In the genomic region with DNA sequence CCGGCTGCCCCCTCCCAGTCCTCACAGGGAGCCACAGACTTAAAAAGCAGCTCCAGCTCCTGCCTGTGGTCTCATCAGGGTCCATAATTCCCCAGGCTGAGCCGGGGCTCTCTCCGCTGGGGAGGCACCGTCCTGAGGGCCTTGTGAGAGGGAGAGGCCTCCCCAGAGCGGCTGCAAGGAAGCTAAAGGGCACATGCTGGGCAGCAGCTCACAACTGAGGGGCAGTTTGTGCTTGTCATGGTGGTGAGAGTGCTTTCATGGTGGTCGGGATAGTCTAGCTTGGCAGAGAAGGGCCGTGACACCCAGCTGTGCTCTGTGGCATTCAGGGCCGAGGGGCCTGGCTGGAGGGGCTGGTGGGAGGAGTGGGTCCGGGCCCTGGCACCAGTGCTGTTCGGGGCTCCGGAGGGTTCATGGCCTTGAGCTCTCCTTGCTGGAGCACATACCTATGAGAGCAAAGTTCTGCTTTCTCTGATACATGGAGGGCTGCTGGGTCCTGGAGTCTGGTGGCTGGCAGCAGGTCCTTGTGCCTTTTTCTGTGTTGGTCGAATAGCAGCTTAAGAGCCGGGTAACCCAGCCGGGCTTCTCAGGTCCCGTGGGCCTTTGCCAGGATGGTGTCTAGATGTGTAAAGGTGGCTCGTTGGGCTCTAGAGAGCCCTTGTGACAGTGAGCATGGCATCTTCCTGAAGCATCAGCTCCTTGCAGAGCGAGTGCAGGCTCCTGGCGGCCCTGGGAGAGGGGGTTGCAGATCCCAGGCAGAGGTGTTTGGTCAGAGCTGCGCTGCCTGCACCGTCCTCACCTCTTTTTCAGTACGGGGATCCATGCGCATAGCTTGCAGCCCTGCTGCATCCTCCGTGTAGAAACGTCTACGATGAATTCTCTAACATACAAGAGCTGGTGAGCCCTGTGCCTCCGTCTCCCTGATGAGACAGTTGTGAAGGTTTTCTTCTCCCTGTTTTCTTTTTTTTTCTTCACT, we compare ENCODE assay signal across 18 cellular contexts. TPM values are rescaled to one million over a fixed set of nuclear protein-coding genes. Genes with fewer than 3 reads are reported as not detected.
DNase-seq lines count a peak whose midpoint lies in the region; ATAC-seq and TF ChIP-seq lines count a peak whose summit lies in the region.
"Had no signal": no experiment of that assay in that cellular context is flagged by ENCODE, and none has a peak within 500 bp of the region (broad histone marks: within the 10 kb centered on the region; RNA-seq: fewer than 3 reads in every experiment).

No MANE protein-coding gene starts in this region.

- H3K4me3 Mint-ChIP-seq in CD4-positive, CD25-positive, alpha-beta regulatory T cell = peak overlapping the region; percentile 39 to 81 (median 70)
- peak overlapping the region in 1 of 5 experiments; percentile 39 for H3K4me3 Mint-ChIP-seq in brain
- H3K4me3 Mint-ChIP-seq in neural crest cell = peak overlapping the region; percentile 21

- TF ChIP-seq CTCF in brain (conservative IDR thresholded peaks at IDR 0.05) (no peak), neural crest cell (conservative IDR thresholded peaks at IDR 0.05) (no peak)

- H3K9me3 ChIP-seq in CD4-positive, CD25-positive, alpha-beta regulatory T cell (ENCODE audit: control insufficient read depth in 2 of 2, low read length in 2 of 2) = no peaks in the 10 kb centered on the region
- H3K9me3 ChIP-seq: Caco-2, sigmoid colon, stomach had no signal

- no peak overlapping the region for H3K27ac ChIP-seq in CD4-positive, CD25-positive, alpha-beta regulatory T cell (ENCODE audit: insufficient read depth, low read length, poor library complexity, severe bottlenecking)
- H3K27ac ChIP-seq: brain microvascular endothelial cell, sigmoid colon had no signal

- peaks cover 15 to 93% (median 72%) of the 10 kb centered on the region in 4 donors for H3K4me1 Mint-ChIP-seq in CD4-positive, CD25-positive, alpha-beta regulatory T cell
- H3K4me1 Mint-ChIP-seq in brain (peaks cover 72% of the 10 kb centered on the region), neural crest cell (peaks cover 42% of the 10 kb centered on the region)

- peaks cover 13% of the 10 kb centered on the region for H3K36me3 ChIP-seq in CD4-positive, CD25-positive, alpha-beta regulatory T cell (ENCODE audit: control insufficient read depth, insufficient read depth, low read length)
- peaks cover 4% of the 10 kb centered on the region for H3K36me3 ChIP-seq in H7 (replicated peaks; ENCODE audit: control insufficient read depth, insufficient read depth, low read length)

- ATAC-seq in CD4-positive, CD25-positive, alpha-beta regulatory T cell (ENCODE audit: low read depth in 2 of 2) = no peak
- no peak for ATAC-seq in GM18867 (IDR thresholded peaks at IDR 0.05; ENCODE audit: unreplicated experiment)

- H3K4me3 ChIP-seq in CD4-positive, CD25-positive, alpha-beta regulatory T cell (ENCODE audit: low read depth, low read length) = no peak overlapping the region
- no peak overlapping the region for H3K4me3 ChIP-seq in H7 (ENCODE audit: insufficient read depth, low read depth, low read length)
- H3K4me3 ChIP-seq: sigmoid colon had no signal

- H3K9me3 Mint-ChIP-seq in CD4-positive, CD25-positive, alpha-beta regulatory T cell = no peaks in the 10 kb centered on the region
- H3K9me3 Mint-ChIP-seq in brain = no peaks in the 10 kb centered on the region
- H3K9me3 Mint-ChIP-seq in neural crest cell = no peaks in the 10 kb centered on the region

- DNase-seq in CD4-positive, CD25-positive, alpha-beta regulatory T cell = no peak
- DNase-seq in H7 (peak; percentile 71), neural crest cell (ENCODE audit: low read depth, low spot score) (no peak), GOT3 (lab: John Stamatoyannopoulos, UW) (no peak), inferior parietal cortex (ENCODE audit: extremely low spot score) (no peak), H4 (ENCODE audit: low spot score) (no peak)
- DNase-seq: activated T-cell treated with anti-CD3 and anti-CD28 coated beads, Interleukin-2, amount 50 U/mL, for 1 hour; brain microvascular endothelial cell; Caco-2; kidney; NCI-H1092; NCI-H345; sigmoid colon had no signal

- no peaks in the 10 kb centered on the region for H3K27me3 Mint-ChIP-seq in CD4-positive, CD25-positive, alpha-beta regulatory T cell
- H3K27me3 Mint-ChIP-seq in brain (no peaks in the 10 kb centered on the region), neural crest cell (ENCODE audit: low read depth) (no peaks in the 10 kb centered on the region)

- H3K27ac Mint-ChIP-seq in CD4-positive, CD25-positive, alpha-beta regulatory T cell = peak overlapping the region; percentile 49 to 81 (median 63)
- peak overlapping the region in 4 of 5 experiments; percentile 4 to 53 (median 27) for H3K27ac Mint-ChIP-seq in brain
- no peak overlapping the region for H3K27ac Mint-ChIP-seq in neural crest cell (ENCODE audit: unreplicated experiment)

- no peaks in the 10 kb centered on the region for H3K27me3 ChIP-seq in CD4-positive, CD25-positive, alpha-beta regulatory T cell (ENCODE audit: control insufficient read depth, insufficient read depth, low read length)
- no peaks in the 10 kb centered on the region for H3K27me3 ChIP-seq in H7 (ENCODE audit: control insufficient read depth, insufficient read depth, low read length)
- H3K27me3 ChIP-seq: brain microvascular endothelial cell, sigmoid colon, stomach had no signal

- H3K36me3 Mint-ChIP-seq in CD4-positive, CD25-positive, alpha-beta regulatory T cell = peaks cover 20% of the 10 kb centered on the region
- peaks cover 22% of the 10 kb centered on the region for H3K36me3 Mint-ChIP-seq in brain
- peaks cover 2% of the 10 kb centered on the region for H3K36me3 Mint-ChIP-seq in neural crest cell (ENCODE audit: low read depth)

- peaks cover 86% of the 10 kb centered on the region for H3K4me1 ChIP-seq in CD4-positive, CD25-positive, alpha-beta regulatory T cell (ENCODE audit: control insufficient read depth, insufficient read depth, low read length, poor library complexity, severe bottlenecking)

RNA-seq across cellular contexts. Expression of a gene that starts 8.8 kb away (rescaled TPM):
- 140 TPM for total RNA-seq in CD4-positive, CD25-positive, alpha-beta regulatory T cell
- 10 to 100 TPM in 2 of 4 donors, 1 to 10 TPM in 2; 8.6 to 11.9 (median 9.8) TPM for polyA plus RNA-seq in CD4-positive, CD25-positive, alpha-beta regulatory T cell
- total RNA-seq in H7 (2014; rRNA removed; shearing (Covaris generic)) = 92.6 and 95.8 TPM in 2 replicates
- 57.2 TPM for polyA plus RNA-seq in brain (ENCODE audit: insufficient read depth, low read depth, low replicate concordance)
- 73.1 and 76.5 TPM in 2 replicates for total RNA-seq in neural crest cell
- 33.8 and 46.2 TPM in 2 replicates for total RNA-seq in H4 (2014; rRNA removed; shearing (Covaris generic))

RNA-seq across cellular contexts. Expression of a gene that starts 49.5 kb away (rescaled TPM):
- not detected for total RNA-seq in CD4-positive, CD25-positive, alpha-beta regulatory T cell
- polyA plus RNA-seq in CD4-positive, CD25-positive, alpha-beta regulatory T cell = not detected
- not detected in 2 replicates for total RNA-seq in H7 (2014; rRNA removed; shearing (Covaris generic))
- not detected for polyA plus RNA-seq in brain (ENCODE audit: insufficient read depth, low read depth, low replicate concordance)
- not detected in 2 replicates for total RNA-seq in neural crest cell
- total RNA-seq in H4 (2014; rRNA removed; shearing (Covaris generic)) = 0.08 TPM in 1 of 2 replicates, not detected in the other
- total RNA-seq: myocyte, OCI-LY7 had no signal

RNA-seq across cellular contexts. Expression of a gene that starts 55.4 kb away (rescaled TPM):
- total RNA-seq in CD4-positive, CD25-positive, alpha-beta regulatory T cell = not detected
- polyA plus RNA-seq in CD4-positive, CD25-positive, alpha-beta regulatory T cell = not detected
- total RNA-seq in H7 (2014; rRNA removed; shearing (Covaris generic)) = 7.8 and 8.5 TPM in 2 replicates
- polyA plus RNA-seq in brain (ENCODE audit: insufficient read depth, low read depth, low replicate concordance) = 104 TPM
- 27.7 and 29.8 TPM in 2 replicates for total RNA-seq in neural crest cell
- 1.0 TPM in 1 of 2 replicates, not detected in the other for total RNA-seq in H4 (2014; rRNA removed; shearing (Covaris generic))
